1 cellular context compared by ENCODE assay signal in genomic region chr11:126268708-126269579, GRCh38.
A peak's percentile ranks its signal among the peaks of the same experiment; 100 is the strongest.
TF ChIP-seq lines count a peak whose summit lies in the region.

FOXRED1 (plus strand) TSS chr11:126269154; CDS start chr11:126269207, 53 bp downstream.
SRPRA (minus strand) TSS chr11:126268895; CDS start chr11:126268804, 91 bp downstream.

TF ChIP-seq in K562, 482 proteins besides CTCF, POLR2A, EP300 and RAD21 (continued from another document and continues in another):
- TF ChIP-seq SPI1 (IDR thresholded peaks at IDR 0.05; ENCODE audit: borderline replicate concordance, low read depth, low read length), result peak; percentile 62
- peak; percentile 96 for TF ChIP-seq POLR2G (IDR thresholded peaks at IDR 0.05; ENCODE audit: low read depth, low read length)
- no peak for TF ChIP-seq MTA2 (IDR thresholded peaks at IDR 0.05; ENCODE audit: low read depth)
- TF ChIP-seq SRSF3 (IDR thresholded peaks at IDR 0.05; ENCODE audit: insufficient read depth, low read length), result no peak
- no peak for TF ChIP-seq TAL1 (IDR thresholded peaks at IDR 0.05)
- no peak for TF ChIP-seq MCM2 (IDR thresholded peaks at IDR 0.05; ENCODE audit: low read depth)
- TF ChIP-seq CHAMP1 (IDR thresholded peaks at IDR 0.05), result no peak
- no peak for TF ChIP-seq NCOA2 (IDR thresholded peaks at IDR 0.05; ENCODE audit: partially characterized antibody in 2 of 2)
- TF ChIP-seq ZNF79 (CRISPR knock-in tag; IDR thresholded peaks at IDR 0.05; ENCODE audit: low read depth), result no peak
- TF ChIP-seq XRCC3 (IDR thresholded peaks at IDR 0.05), result no peak
- TF ChIP-seq ELF4 (CRISPR knock-in tag; IDR thresholded peaks at IDR 0.05), result no peak
- no peak for TF ChIP-seq ETS2 (tag; IDR thresholded peaks at IDR 0.05; ENCODE audit: borderline replicate concordance, poor library complexity, severe bottlenecking)
- TF ChIP-seq ZNF212 (CRISPR knock-in tag; IDR thresholded peaks at IDR 0.05), result no peak
- no peak for TF ChIP-seq ZNF785 (CRISPR knock-in tag; IDR thresholded peaks at IDR 0.05)
- no peak for TF ChIP-seq ZNF830 (CRISPR knock-in tag; IDR thresholded peaks at IDR 0.05)
- peak; percentile 92 for TF ChIP-seq USF1 (CRISPR knock-in tag; IDR thresholded peaks at IDR 0.05)
- no peak for TF ChIP-seq ZNF583 (CRISPR knock-in tag; IDR thresholded peaks at IDR 0.05)
- no peak for TF ChIP-seq SRSF7 (optimal IDR thresholded peaks at IDR 0.05; ENCODE audit: low read depth, low read length)
- TF ChIP-seq ZNF445 (CRISPR knock-in tag; IDR thresholded peaks at IDR 0.05; ENCODE audit: low read depth), result no peak
- no peak for TF ChIP-seq PYGO2 (tag; IDR thresholded peaks at IDR 0.05)
- peak; percentile 67 for TF ChIP-seq CCNT2 (IDR thresholded peaks at IDR 0.05; ENCODE audit: borderline replicate concordance, extremely low read depth, insufficient read length, low read depth, low read length)
- peak; percentile 92 for TF ChIP-seq NR2C1 (IDR thresholded peaks at IDR 0.05)
- TF ChIP-seq NR2C1 (tag; IDR thresholded peaks at IDR 0.05), result peak; percentile 94
- TF ChIP-seq ZC3H11A (IDR thresholded peaks at IDR 0.05; ENCODE audit: low read depth, low read length), result no peak
- TF ChIP-seq USF2 (CRISPR knock-in tag; IDR thresholded peaks at IDR 0.05), result peak; percentile 92
- no peak for TF ChIP-seq CREB3 (tag; conservative IDR thresholded peaks at IDR 0.05; ENCODE audit: low read depth)
- no peak for TF ChIP-seq ZNF551 (CRISPR knock-in tag; IDR thresholded peaks at IDR 0.05)
- TF ChIP-seq EWSR1 (IDR thresholded peaks at IDR 0.05; ENCODE audit: borderline replicate concordance, low read depth, partially characterized antibody), result no peak
- no peak for TF ChIP-seq PATZ1 (CRISPR knock-in tag; IDR thresholded peaks at IDR 0.05; ENCODE audit: borderline replicate concordance)
- no peak for TF ChIP-seq NR3C1 (CRISPR knock-in tag; IDR thresholded peaks at IDR 0.05)
- TF ChIP-seq CBX5 (IDR thresholded peaks at IDR 0.05; ENCODE audit: borderline replicate concordance, low read depth), result no peak
- no peak for TF ChIP-seq PURB (CRISPR knock-in tag; IDR thresholded peaks at IDR 0.05; ENCODE audit: low read depth)
- TF ChIP-seq ZNF395 (CRISPR knock-in tag; IDR thresholded peaks at IDR 0.05), result peak; percentile 96
- TF ChIP-seq TAF9B (IDR thresholded peaks at IDR 0.05; ENCODE audit: partially characterized antibody), result peak; percentile 73
- no peak for TF ChIP-seq FUS (optimal IDR thresholded peaks at IDR 0.05; ENCODE audit: low read depth, low read length)
- no peak for TF ChIP-seq U2AF2 (optimal IDR thresholded peaks at IDR 0.05; ENCODE audit: low read depth, low read length)
- no peak for TF ChIP-seq MGA (IDR thresholded peaks at IDR 0.05)
- TF ChIP-seq C11orf30 (IDR thresholded peaks at IDR 0.05; ENCODE audit: low read depth), result peak; percentile 99
- TF ChIP-seq ILK (tag; IDR thresholded peaks at IDR 0.05; ENCODE audit: borderline replicate concordance, low read depth), result no peak
- TF ChIP-seq FOXK2 (conservative IDR thresholded peaks at IDR 0.05 in 1 of 2, IDR thresholded peaks at IDR 0.05 in 1 of 2; ENCODE audit: low read depth in 2 of 2), result peak in 1 of 2 experiments; percentile 66; a peak in 2 of 4 replicates
- TF ChIP-seq TCF15 (CRISPR knock-in tag; IDR thresholded peaks at IDR 0.05), result no peak
- TF ChIP-seq JUN (IDR thresholded peaks at IDR 0.05; ENCODE audit: borderline replicate concordance, low read depth, low read length), result peak; percentile 10; the same call in 1 of the 2 replicates
- no peak for TF ChIP-seq JUN (CRISPR knock-in tag; IDR thresholded peaks at IDR 0.05; ENCODE audit: borderline replicate concordance)
